15 cellular contexts compared by ENCODE assay signal in the genomic region with DNA sequence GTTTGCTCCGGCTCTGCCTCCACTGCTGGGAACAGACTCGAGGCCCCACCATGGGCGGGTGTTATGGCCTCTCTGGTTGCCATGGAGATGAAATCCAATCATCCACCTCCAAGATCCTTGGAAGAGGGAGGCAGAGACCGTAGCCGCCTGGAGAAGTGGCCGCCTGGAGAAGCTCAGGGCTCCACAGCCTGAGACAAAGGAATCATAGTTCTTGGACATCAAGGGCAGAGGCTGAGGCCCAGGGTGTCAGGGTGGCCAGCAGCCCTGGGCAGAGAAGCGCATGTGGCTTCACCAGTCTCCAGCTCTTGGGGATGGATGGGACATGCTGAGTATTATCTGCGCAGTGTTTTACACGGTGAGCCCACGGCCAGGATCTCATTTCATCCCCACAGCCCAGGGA. TPM values are rescaled to one million over a fixed set of nuclear protein-coding genes. Genes with fewer than 3 reads are reported as not detected.
DNase-seq lines count a peak whose midpoint lies in the region; ATAC-seq and TF ChIP-seq lines count a peak whose summit lies in the region.
"Had no signal": no experiment of that assay in that cellular context is flagged by ENCODE, and none has a peak within 500 bp of the region (broad histone marks: within the 10 kb centered on the region; RNA-seq: fewer than 3 reads in every experiment).

No MANE protein-coding gene starts in this region.

- no peak overlapping the region for H3K9ac ChIP-seq in fibroblast of lung (ENCODE audit: insufficient read depth, low read length)

- H3K79me2 ChIP-seq in fibroblast of lung (ENCODE audit: control insufficient read depth, insufficient read depth, low read length), result no peaks in the 10 kb centered on the region

- no peak for TF ChIP-seq EP300 in transverse colon (IDR thresholded peaks at IDR 0.05; ENCODE audit: low read depth)

- H2AFZ ChIP-seq in fibroblast of lung (ENCODE audit: low read length), result no peak overlapping the region

- TF ChIP-seq CTCF in fibroblast of lung (conservative IDR thresholded peaks at IDR 0.05 in 1 of 2, IDR thresholded peaks at IDR 0.05 in 1 of 2; ENCODE audit: low read depth in 1 of 2, low read length in 2 of 2), result no peak
- TF ChIP-seq CTCF in transverse colon (IDR thresholded peaks at IDR 0.05), result no peak

- no peak overlapping the region for H3K4me3 Mint-ChIP-seq in effector memory CD8-positive, alpha-beta T cell
- H3K4me3 Mint-ChIP-seq: activated CD8-positive, alpha-beta memory T cell treated with anti-CD3 and anti-CD28 coated beads, Interleukin-2, amount 10 ng/mL, durations not matched to agents 7 days and 5 days; activated naive CD8-positive, alpha-beta T cell; IgD-negative memory B cell had no signal

- no peak overlapping the region for H3K27ac Mint-ChIP-seq in effector memory CD8-positive, alpha-beta T cell
- H3K27ac Mint-ChIP-seq: activated CD8-positive, alpha-beta memory T cell treated with anti-CD3 and anti-CD28 coated beads, Interleukin-2, amount 10 ng/mL, durations not matched to agents 7 days and 5 days; activated naive CD8-positive, alpha-beta T cell; IgD-negative memory B cell had no signal

- H3K9me3 ChIP-seq in fibroblast of lung (ENCODE audit: control insufficient read depth, insufficient read depth, low read depth, low read length) (no peaks in the 10 kb centered on the region), transverse colon (no peaks in the 10 kb centered on the region)
- H3K9me3 ChIP-seq: gastroesophageal sphincter, upper lobe of left lung had no signal

- H3K4me1 ChIP-seq in fibroblast of lung (ENCODE audit: control insufficient read depth, extremely low read depth, insufficient read depth, low read length) (no peaks in the 10 kb centered on the region), transverse colon (peaks cover 0 to 8% (median 0%) of the 10 kb centered on the region in 4 donors)

- 69% methylated on average over 10 of the region's 10 CpGs; no CpG with 5 or more reads in 1 of the 2 donors for WGBS in transverse colon (ENCODE audit: low coverage in 1 of 2), 2 donors

- DNase-seq in NCI-H1092 treated with DMSO at 0.1 percent for 48 hours (lab: John Stamatoyannopoulos, UW) (peak; percentile 1), NCI-H1092 (lab: John Stamatoyannopoulos, UW) (no peak), NCI-H69 (lab: John Stamatoyannopoulos, UW) (peak; percentile 46), fibroblast of lung (ENCODE audit: low read depth in 2 of 2) (peak; percentile 20 to 48), posterior cingulate gyrus (peak in 7 of 10 donors; percentile 49 to 93 (median 61)), transverse colon (no peak), SIG-M5 (lab: John Stamatoyannopoulos, UW) (no peak)
- DNase-seq in effector memory CD8-positive, alpha-beta T cell, result no peak
- DNase-seq: activated CD8-positive, alpha-beta memory T cell treated with anti-CD3 and anti-CD28 coated beads, Interleukin-2, amount 10 ng/mL, durations not matched to agents 7 days and 5 days; NCI-H2081 treated with DMSO at 0.1 percent for 48 hours; upper lobe of left lung had no signal

- peaks cover 2 to 13% of the 10 kb centered on the region in 2 donors for H3K4me1 Mint-ChIP-seq in effector memory CD8-positive, alpha-beta T cell (ENCODE audit: low read depth in 2 of 2)
- H3K4me1 Mint-ChIP-seq: activated CD8-positive, alpha-beta memory T cell treated with anti-CD3 and anti-CD28 coated beads, Interleukin-2, amount 10 ng/mL, durations not matched to agents 7 days and 5 days had no signal

- H3K27ac ChIP-seq in fibroblast of lung (ENCODE audit: insufficient read depth, low read length) (no peak overlapping the region), transverse colon (no peak overlapping the region)
- H3K27ac ChIP-seq: gastroesophageal sphincter, upper lobe of left lung had no signal

- no peaks in the 10 kb centered on the region for H3K9me3 Mint-ChIP-seq in effector memory CD8-positive, alpha-beta T cell
- H3K9me3 Mint-ChIP-seq: IgD-negative memory B cell had no signal

- H3K36me3 ChIP-seq in fibroblast of lung (ENCODE audit: control insufficient read depth, insufficient read depth, low read length), result no peaks in the 10 kb centered on the region
- no peaks in the 10 kb centered on the region for H3K36me3 ChIP-seq in transverse colon
- H3K36me3 ChIP-seq: upper lobe of left lung had no signal

- no peak overlapping the region for H3K4me2 ChIP-seq in fibroblast of lung (ENCODE audit: extremely low read depth, insufficient read depth, low read length)

- TF ChIP-seq POLR2A in transverse colon (IDR thresholded peaks at IDR 0.05), result no peak

- H3K4me3 ChIP-seq in fibroblast of lung (replicated peaks in 1 of 4; ENCODE audit: control extremely low read depth in 1 of 4, insufficient read depth in 1 of 4, low read depth in 3 of 4, low read length in 4 of 4) (no peak overlapping the region), transverse colon (no peak overlapping the region)
- H3K4me3 ChIP-seq: gastroesophageal sphincter, upper lobe of left lung had no signal

- in situ Hi-C loops in transverse colon (cut with MboI; ENCODE audit: low pct_ligation_motif_present in 1 of 4, low pct_unique_long_range_greater_than_20kb in 1 of 4, low sequenced_read_pairs in 3 of 4), result no loop called here

- no peaks in the 10 kb centered on the region for H4K20me1 ChIP-seq in fibroblast of lung (ENCODE audit: control insufficient read depth, extremely low read depth, insufficient read depth, low read length)

- peaks cover 4% of the 10 kb centered on the region for H3K36me3 Mint-ChIP-seq in effector memory CD8-positive, alpha-beta T cell (ENCODE audit: insufficient read depth)
- H3K36me3 Mint-ChIP-seq: activated CD8-positive, alpha-beta memory T cell treated with anti-CD3 and anti-CD28 coated beads, Interleukin-2, amount 10 ng/mL, durations not matched to agents 7 days and 5 days; activated naive CD8-positive, alpha-beta T cell; IgD-negative memory B cell had no signal

- H3K27me3 Mint-ChIP-seq in effector memory CD8-positive, alpha-beta T cell, result no peaks in the 10 kb centered on the region
- H3K27me3 Mint-ChIP-seq: activated CD8-positive, alpha-beta memory T cell treated with anti-CD3 and anti-CD28 coated beads, Interleukin-2, amount 10 ng/mL, durations not matched to agents 7 days and 5 days; activated naive CD8-positive, alpha-beta T cell; IgD-negative memory B cell had no signal

- ATAC-seq in effector memory CD8-positive, alpha-beta T cell (replicated peaks), result no peak
- ATAC-seq: activated CD8-positive, alpha-beta memory T cell treated with anti-CD3 and anti-CD28 coated beads, Interleukin-2, amount 10 ng/mL, durations not matched to agents 7 days and 5 days; gastroesophageal sphincter; HCT116 had no signal

- no peaks in the 10 kb centered on the region for H3K27me3 ChIP-seq in fibroblast of lung (ENCODE audit: control insufficient read depth, insufficient read depth, low read length)
- H3K27me3 ChIP-seq in transverse colon, result no peaks in the 10 kb centered on the region
- H3K27me3 ChIP-seq: gastroesophageal sphincter, upper lobe of left lung had no signal

- intact Hi-C loops in posterior cingulate gyrus (cut with DNase I) (no loop called here), transverse colon (cut with DNase I; ENCODE audit: low total_unique reads) (no loop called here)

RNA-seq across cellular contexts. Expression of gene ABR, which starts 36.2 kb away (rescaled TPM):
- total RNA-seq in fibroblast of lung (84.7 and 91.9 TPM in 2 replicates), transverse colon (1,000 to 10,000 TPM in 1 of 4 donors, 100 to 1,000 TPM in 3; 286 to 1,099 (median 522) TPM)
- 43.7 and 51.5 TPM in 2 replicates for polyA plus RNA-seq in fibroblast of lung
- polyA plus RNA-seq in fibroblast of lung (2012), result 46.2 and 48.9 TPM in 2 replicates
- 184 and 229 TPM in 2 replicates for polyA minus RNA-seq in fibroblast of lung (ENCODE audit: low replicate concordance)

Comparison
In these comparisons a context has a peak if more than half of its experiments do, and no peak if none do; other contexts are left out.
1. DNase-seq: peak in NCI-H1092 treated with DMSO at 0.1 percent for 48 hours (single experiment), NCI-H69 (single experiment), fibroblast of lung (2 of 2) and posterior cingulate gyrus (7 of 10); none in NCI-H1092 (single experiment), effector memory CD8-positive, alpha-beta T cell (0 of 3), transverse colon (single experiment) and SIG-M5 (single experiment).